ENCODE assay signal across 1 cellular context in genomic region chr9:37582548-37583157, GRCh38.
TF ChIP-seq lines count a peak whose summit lies in the region.

No MANE protein-coding gene starts in this region.

TF ChIP-seq in K562, 482 proteins besides CTCF, POLR2A, EP300 and RAD21 (continued from another document):
- TF ChIP-seq, protein P1, sequence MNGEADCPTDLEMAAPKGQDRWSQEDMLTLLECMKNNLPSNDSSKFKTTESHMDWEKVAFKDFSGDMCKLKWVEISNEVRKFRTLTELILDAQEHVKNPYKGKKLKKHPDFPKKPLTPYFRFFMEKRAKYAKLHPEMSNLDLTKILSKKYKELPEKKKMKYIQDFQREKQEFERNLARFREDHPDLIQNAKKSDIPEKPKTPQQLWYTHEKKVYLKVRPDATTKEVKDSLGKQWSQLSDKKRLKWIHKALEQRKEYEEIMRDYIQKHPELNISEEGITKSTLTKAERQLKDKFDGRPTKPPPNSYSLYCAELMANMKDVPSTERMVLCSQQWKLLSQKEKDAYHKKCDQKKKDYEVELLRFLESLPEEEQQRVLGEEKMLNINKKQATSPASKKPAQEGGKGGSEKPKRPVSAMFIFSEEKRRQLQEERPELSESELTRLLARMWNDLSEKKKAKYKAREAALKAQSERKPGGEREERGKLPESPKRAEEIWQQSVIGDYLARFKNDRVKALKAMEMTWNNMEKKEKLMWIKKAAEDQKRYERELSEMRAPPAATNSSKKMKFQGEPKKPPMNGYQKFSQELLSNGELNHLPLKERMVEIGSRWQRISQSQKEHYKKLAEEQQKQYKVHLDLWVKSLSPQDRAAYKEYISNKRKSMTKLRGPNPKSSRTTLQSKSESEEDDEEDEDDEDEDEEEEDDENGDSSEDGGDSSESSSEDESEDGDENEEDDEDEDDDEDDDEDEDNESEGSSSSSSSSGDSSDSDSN (IDR thresholded peaks at IDR 0.05; ENCODE audit: borderline replicate concordance in 1 of 2, low read depth in 2 of 2, low read length in 2 of 2): no peak
- TF ChIP-seq PHB2 (IDR thresholded peaks at IDR 0.05; ENCODE audit: low read depth): no peak
- TF ChIP-seq HNRNPUL1 (IDR thresholded peaks at IDR 0.05; ENCODE audit: low read length): no peak
- no peak for TF ChIP-seq ZNF696 (CRISPR knock-in tag; conservative IDR thresholded peaks at IDR 0.05)
- TF ChIP-seq ARID3A (IDR thresholded peaks at IDR 0.05; ENCODE audit: borderline replicate concordance, low read depth, low read length): 0 out of 2 replicates have a peak, but pooled peaks have one; percentile 13
- no peak for TF ChIP-seq HBP1 (CRISPR knock-in tag; IDR thresholded peaks at IDR 0.05)
- peak; percentile 44; the same call in 1 of the 2 replicates for TF ChIP-seq DEAF1 (CRISPR knock-in tag; IDR thresholded peaks at IDR 0.05)
- 0 out of 2 replicates have a peak, but pooled peaks have one; percentile 36 for TF ChIP-seq POLR2H (tag; IDR thresholded peaks at IDR 0.05; ENCODE audit: low read depth)
- TF ChIP-seq NFYB (IDR thresholded peaks at IDR 0.05; ENCODE audit: extremely low read depth, insufficient read length): no peak
- peak; percentile 15; the same call in 1 of the 2 replicates for TF ChIP-seq KHSRP (IDR thresholded peaks at IDR 0.05)
- TF ChIP-seq, protein P2, sequence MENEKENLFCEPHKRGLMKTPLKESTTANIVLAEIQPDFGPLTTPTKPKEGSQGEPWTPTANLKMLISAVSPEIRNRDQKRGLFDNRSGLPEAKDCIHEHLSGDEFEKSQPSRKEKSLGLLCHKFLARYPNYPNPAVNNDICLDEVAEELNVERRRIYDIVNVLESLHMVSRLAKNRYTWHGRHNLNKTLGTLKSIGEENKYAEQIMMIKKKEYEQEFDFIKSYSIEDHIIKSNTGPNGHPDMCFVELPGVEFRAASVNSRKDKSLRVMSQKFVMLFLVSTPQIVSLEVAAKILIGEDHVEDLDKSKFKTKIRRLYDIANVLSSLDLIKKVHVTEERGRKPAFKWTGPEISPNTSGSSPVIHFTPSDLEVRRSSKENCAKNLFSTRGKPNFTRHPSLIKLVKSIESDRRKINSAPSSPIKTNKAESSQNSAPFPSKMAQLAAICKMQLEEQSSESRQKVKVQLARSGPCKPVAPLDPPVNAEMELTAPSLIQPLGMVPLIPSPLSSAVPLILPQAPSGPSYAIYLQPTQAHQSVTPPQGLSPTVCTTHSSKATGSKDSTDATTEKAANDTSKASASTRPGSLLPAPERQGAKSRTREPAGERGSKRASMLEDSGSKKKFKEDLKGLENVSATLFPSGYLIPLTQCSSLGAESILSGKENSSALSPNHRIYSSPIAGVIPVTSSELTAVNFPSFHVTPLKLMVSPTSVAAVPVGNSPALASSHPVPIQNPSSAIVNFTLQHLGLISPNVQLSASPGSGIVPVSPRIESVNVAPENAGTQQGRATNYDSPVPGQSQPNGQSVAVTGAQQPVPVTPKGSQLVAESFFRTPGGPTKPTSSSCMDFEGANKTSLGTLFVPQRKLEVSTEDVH (IDR thresholded peaks at IDR 0.05; ENCODE audit: low read depth, partially characterized antibody): peak; percentile 26
- TF ChIP-seq SMC3 (conservative IDR thresholded peaks at IDR 0.05; ENCODE audit: insufficient read depth, low read depth, low read length): 0 out of 2 replicates have a peak, but pooled peaks have one; percentile 29
- 0 out of 2 replicates have a peak, but pooled peaks have one; percentile 30 for TF ChIP-seq RBFOX2 (IDR thresholded peaks at IDR 0.05; ENCODE audit: low read depth, low read length)
- TF ChIP-seq FOXK2 (conservative IDR thresholded peaks at IDR 0.05 in 1 of 2, IDR thresholded peaks at IDR 0.05 in 1 of 2; ENCODE audit: low read depth in 2 of 2): peak in 1 of 2 experiments; percentile 35; a peak in 1 of 4 replicates
- TF ChIP-seq ZNF589 (CRISPR knock-in tag; IDR thresholded peaks at IDR 0.05; ENCODE audit: low read depth): 0 out of 2 replicates have a peak, but pooled peaks have one; percentile 26
